ENCODE assay signal across 8 cellular contexts in genomic region chrX:75603833-75604232, GRCh38.
DNase-seq lines count a peak whose midpoint lies in the region; TF ChIP-seq lines count a peak whose summit lies in the region.

No MANE protein-coding gene starts in this region.

- H3K9me3 ChIP-seq in uterus: no peaks in the 10 kb centered on the region

- TF ChIP-seq POLR2A in uterus (IDR thresholded peaks at IDR 0.05): no peak

- no peak overlapping the region for H3K4me3 ChIP-seq in WI38 (ENCODE audit: low read depth, low read length)
- no peak overlapping the region for H3K4me3 ChIP-seq in uterus

- no peaks in the 10 kb centered on the region for H3K36me3 ChIP-seq in uterus

- H3K27ac ChIP-seq in uterus: no peak overlapping the region

- intact Hi-C loops in uterus (cut with DNase I; ENCODE audit: low total_unique reads): no loop called here

- H3K27me3 ChIP-seq in uterus: no peaks in the 10 kb centered on the region

- DNase-seq in NCI-H510A treated with DMSO at 0.1 percent for 48 hours (lab: John Stamatoyannopoulos, UW): peak; percentile 25
- no peak for DNase-seq in NCI-H510A (lab: John Stamatoyannopoulos, UW)
- peak; percentile 29 for DNase-seq in iris pigment epithelial cell (ENCODE audit: low read depth)
- DNase-seq in uterus: no peak
- DNase-seq in activated CD4-positive, alpha-beta T cell treated with anti-CD3 and anti-CD28 coated beads, Interleukin-2, amount 50 U/mL, for 4 hours: no peak
- no peak for DNase-seq in HCEC 1CT

- no peaks in the 10 kb centered on the region for H3K4me1 ChIP-seq in uterus

- TF ChIP-seq CTCF in LNCAP (IDR thresholded peaks at IDR 0.05) (peak; percentile 49), WI38 (IDR thresholded peaks at IDR 0.05; ENCODE audit: low read depth, low read length) (peak; percentile 24; the same call in 1 of the 2 replicates), uterus (IDR thresholded peaks at IDR 0.05) (peak; percentile 44 to 58 (median 50))

Comparison
In these comparisons a context has a peak if more than half of its experiments do, and no peak if none do; other contexts are left out.
1. DNase-seq: peak in NCI-H510A treated with DMSO at 0.1 percent for 48 hours (single experiment) and iris pigment epithelial cell (single experiment); none in NCI-H510A (single experiment), uterus (0 of 2), activated CD4-positive, alpha-beta T cell treated with anti-CD3 and anti-CD28 coated beads, Interleukin-2, amount 50 U/mL, for 4 hours (0 of 2) and HCEC 1CT (single experiment).
2. Peak in every context shown above with its lines, with median percentiles within 50 percentile points of each other: CTCF ChIP-seq.